12 cellular contexts compared by ENCODE assay signal in the genomic region with DNA sequence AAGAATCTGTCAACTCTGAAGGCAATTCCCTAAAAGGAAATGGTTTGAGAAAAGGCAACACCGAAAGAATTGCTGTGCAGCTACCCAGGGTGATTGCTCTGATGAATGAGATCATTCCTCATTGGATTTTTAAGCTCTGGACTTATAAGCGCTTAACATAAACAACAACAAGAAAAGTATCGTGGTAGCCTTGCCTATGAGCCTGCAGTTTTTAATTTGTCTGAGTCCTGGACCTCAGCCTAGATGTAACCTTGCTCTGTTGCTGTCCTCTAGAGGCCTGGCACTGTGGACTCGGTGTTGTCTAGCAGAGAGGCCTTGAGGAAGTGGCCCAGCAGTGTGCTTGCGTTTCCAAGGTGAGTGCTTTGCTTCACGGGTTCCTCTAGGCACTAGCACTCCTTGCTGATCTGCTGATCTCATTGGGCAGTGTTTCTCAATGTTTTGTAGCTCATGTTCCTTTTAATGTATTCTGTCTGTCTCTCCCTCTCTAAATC. TPM values are rescaled to one million over a fixed set of nuclear protein-coding genes. Genes with fewer than 3 reads are reported as not detected.
DNase-seq lines count a peak whose midpoint lies in the region; ATAC-seq, FAIRE-seq and TF ChIP-seq lines count a peak whose summit lies in the region.
"Had no signal": no experiment of that assay in that cellular context is flagged by ENCODE, and none has a peak within 500 bp of the region (broad histone marks: within the 10 kb centered on the region; RNA-seq: fewer than 3 reads in every experiment).

No MANE protein-coding gene starts in this region.

- no peaks in the 10 kb centered on the region for H3K79me2 ChIP-seq in astrocyte (ENCODE audit: insufficient read depth, low read length)

- no peak overlapping the region for H3K27ac ChIP-seq in right atrium auricular region
- H3K27ac ChIP-seq in astrocyte (ENCODE audit: low read depth, low read length) = peak overlapping the region; percentile 28
- peak overlapping the region; percentile 61 to 84 (median 77) for H3K27ac ChIP-seq in thyroid gland
- H3K27ac ChIP-seq: foreskin keratinocyte had no signal

- H3K4me1 Mint-ChIP-seq in astrocyte (ENCODE audit: low read depth, unreplicated experiment) = peaks cover 13% of the 10 kb centered on the region
- peaks cover 7% of the 10 kb centered on the region for H3K4me1 Mint-ChIP-seq in activated CD8-positive, alpha-beta T cell treated with anti-CD3 and anti-CD28 coated beads, Interleukin-2, amount 10 ng/mL, durations not matched to agents 7 days and 5 days (ENCODE audit: low read depth)
- H3K4me1 Mint-ChIP-seq: B cell; stimulated activated effector memory CD8-positive, alpha-beta T cell treated with anti-CD3 and anti-CD28 coated beads, Interleukin-12 subunit alpha, Interleukin-12 subunit beta, amount 100 ng/mL, for 72 hours had no signal

- H3K9ac ChIP-seq in astrocyte (ENCODE audit: low read length) = peak overlapping the region; percentile 9

- H3K4me3 Mint-ChIP-seq in astrocyte (ENCODE audit: unreplicated experiment) = peak overlapping the region; percentile 35
- H3K4me3 Mint-ChIP-seq in activated CD8-positive, alpha-beta T cell treated with anti-CD3 and anti-CD28 coated beads, Interleukin-2, amount 10 ng/mL, durations not matched to agents 7 days and 5 days = no peak overlapping the region
- H3K4me3 Mint-ChIP-seq: B cell; stimulated activated effector memory CD8-positive, alpha-beta T cell treated with anti-CD3 and anti-CD28 coated beads, Interleukin-12 subunit alpha, Interleukin-12 subunit beta, amount 100 ng/mL, for 72 hours had no signal

- no peak for ATAC-seq in Right ventricle myocardium inferior
- no peak for ATAC-seq in activated CD8-positive, alpha-beta T cell treated with anti-CD3 and anti-CD28 coated beads, Interleukin-2, amount 10 ng/mL, durations not matched to agents 7 days and 5 days
- ATAC-seq: foreskin keratinocyte; stimulated activated effector memory CD8-positive, alpha-beta T cell treated with anti-CD3 and anti-CD28 coated beads, Interleukin-12 subunit alpha, Interleukin-12 subunit beta, amount 100 ng/mL, for 72 hours had no signal

- no peaks in the 10 kb centered on the region for H3K36me3 Mint-ChIP-seq in astrocyte (ENCODE audit: low read depth, unreplicated experiment)
- no peaks in the 10 kb centered on the region for H3K36me3 Mint-ChIP-seq in activated CD8-positive, alpha-beta T cell treated with anti-CD3 and anti-CD28 coated beads, Interleukin-2, amount 10 ng/mL, durations not matched to agents 7 days and 5 days (ENCODE audit: low read depth)
- H3K36me3 Mint-ChIP-seq: stimulated activated effector memory CD8-positive, alpha-beta T cell treated with anti-CD3 and anti-CD28 coated beads, Interleukin-12 subunit alpha, Interleukin-12 subunit beta, amount 100 ng/mL, for 72 hours had no signal

- H3K9me3 Mint-ChIP-seq in astrocyte (ENCODE audit: unreplicated experiment) = no peaks in the 10 kb centered on the region
- H3K9me3 Mint-ChIP-seq in activated CD8-positive, alpha-beta T cell treated with anti-CD3 and anti-CD28 coated beads, Interleukin-2, amount 10 ng/mL, durations not matched to agents 7 days and 5 days (ENCODE audit: insufficient read depth) = no peaks in the 10 kb centered on the region
- H3K9me3 Mint-ChIP-seq: stimulated activated effector memory CD8-positive, alpha-beta T cell treated with anti-CD3 and anti-CD28 coated beads, Interleukin-12 subunit alpha, Interleukin-12 subunit beta, amount 100 ng/mL, for 72 hours had no signal

- H3K27me3 Mint-ChIP-seq in astrocyte (ENCODE audit: low read depth, unreplicated experiment) = no peaks in the 10 kb centered on the region
- H3K27me3 Mint-ChIP-seq in activated CD8-positive, alpha-beta T cell treated with anti-CD3 and anti-CD28 coated beads, Interleukin-2, amount 10 ng/mL, durations not matched to agents 7 days and 5 days (ENCODE audit: low read depth) = no peaks in the 10 kb centered on the region
- H3K27me3 Mint-ChIP-seq: B cell had no signal

- no peaks in the 10 kb centered on the region for H3K4me1 ChIP-seq in right atrium auricular region
- H3K4me1 ChIP-seq in astrocyte (ENCODE audit: insufficient read depth, low read length) = peaks cover 19% of the 10 kb centered on the region
- H3K4me1 ChIP-seq in thyroid gland = peaks cover 24 to 28% of the 10 kb centered on the region in 2 donors

- H3K4me2 ChIP-seq in astrocyte (ENCODE audit: low read length) = peak overlapping the region; percentile 56

- TF ChIP-seq POLR2A in thyroid gland (IDR thresholded peaks at IDR 0.05) = peak in 1 of 2 donors; percentile 44

- H3K4me3 ChIP-seq in right atrium auricular region (no peak overlapping the region), astrocyte (ENCODE audit: insufficient read depth, low read depth, low read length) (no peak overlapping the region), thyroid gland (replicated peaks in 1 of 3) (no peak overlapping the region)

- H3K27ac Mint-ChIP-seq in astrocyte (ENCODE audit: unreplicated experiment) = peak overlapping the region; percentile 55
- H3K27ac Mint-ChIP-seq in activated CD8-positive, alpha-beta T cell treated with anti-CD3 and anti-CD28 coated beads, Interleukin-2, amount 10 ng/mL, durations not matched to agents 7 days and 5 days = no peak overlapping the region
- H3K27ac Mint-ChIP-seq: B cell; stimulated activated effector memory CD8-positive, alpha-beta T cell treated with anti-CD3 and anti-CD28 coated beads, Interleukin-12 subunit alpha, Interleukin-12 subunit beta, amount 100 ng/mL, for 72 hours had no signal

- H3K36me3 ChIP-seq in right atrium auricular region = no peaks in the 10 kb centered on the region
- H3K36me3 ChIP-seq in astrocyte (ENCODE audit: insufficient read depth, low read length) = no peaks in the 10 kb centered on the region
- no peaks in the 10 kb centered on the region for H3K36me3 ChIP-seq in thyroid gland

- H2AFZ ChIP-seq in astrocyte (ENCODE audit: low read depth, low read length) = peak overlapping the region; percentile 39

- FAIRE-seq in astrocyte (lab: Jason Lieb, UNC) = no peak

- H3K9me3 ChIP-seq in right atrium auricular region (no peaks in the 10 kb centered on the region), astrocyte (ENCODE audit: insufficient read depth, low read depth, low read length) (no peaks in the 10 kb centered on the region), thyroid gland (no peaks in the 10 kb centered on the region)

- DNase-seq in Right ventricle myocardium inferior (ENCODE audit: missing footprints) (peak; percentile 65), right atrium auricular region (ENCODE audit: low spot score) (no peak), astrocyte (ENCODE audit: low read depth) (peak; percentile 33), islet precursor cell (peak; percentile 82), thyroid gland (peak; percentile 89 to 90), NCI-H2107 treated with DMSO at 0.1 percent for 48 hours (lab: John Stamatoyannopoulos, UW; ENCODE audit: unreplicated experiment) (no peak), NCI-H446 (lab: John Stamatoyannopoulos, UW) (no peak)
- DNase-seq in activated CD8-positive, alpha-beta T cell treated with anti-CD3 and anti-CD28 coated beads, Interleukin-2, amount 10 ng/mL, durations not matched to agents 7 days and 5 days = no peak
- DNase-seq: KG1 had no signal

- intact Hi-C loops in Right ventricle myocardium inferior (cut with DNase I) (no loop called here), thyroid gland (cut with DNase I) (no loop called here)

- 33 to 34% methylated on average over 6 of the region's 6 CpGs for WGBS in thyroid gland, 2 donors

- no peak for TF ChIP-seq CTCF in right atrium auricular region (IDR thresholded peaks at IDR 0.05)
- TF ChIP-seq CTCF in astrocyte (IDR thresholded peaks at IDR 0.05; ENCODE audit: insufficient read depth, low read depth, low read length) = no peak
- TF ChIP-seq CTCF in thyroid gland (IDR thresholded peaks at IDR 0.05) = peak in 3 of 6 experiments; percentile 17 to 33 (median 23)

- H4K20me1 ChIP-seq in astrocyte (ENCODE audit: insufficient read depth, low read length) = no peaks in the 10 kb centered on the region

- CTCF ChIA-PET in activated CD8-positive, alpha-beta T cell treated with anti-CD3 and anti-CD28 coated beads, Interleukin-2, amount 10 ng/mL, durations not matched to agents 7 days and 5 days (lab: Charles Lee) = interaction anchor here (0.6 kb wide), 1 partner anchor 286 kb away, joined by 3 read pairs; no protein-coding TSS in a partner anchor

- H3K27me3 ChIP-seq in right atrium auricular region = no peaks in the 10 kb centered on the region
- no peaks in the 10 kb centered on the region for H3K27me3 ChIP-seq in astrocyte (ENCODE audit: insufficient read depth, low read length)
- H3K27me3 ChIP-seq in thyroid gland = no peaks in the 10 kb centered on the region
- H3K27me3 ChIP-seq: foreskin keratinocyte had no signal

- POLR2A ChIA-PET in activated CD8-positive, alpha-beta T cell treated with anti-CD3 and anti-CD28 coated beads, Interleukin-2, amount 10 ng/mL, durations not matched to agents 7 days and 5 days (lab: Charles Lee) = no interaction called here

RNA-seq across cellular contexts. Expression of gene CCDC81, which starts 20.4 kb away (rescaled TPM):
- 0.22 TPM for total RNA-seq in Right ventricle myocardium inferior
- under 1 TPM in 1 of 2 donors, not detected in 1; 0.51 TPM for total RNA-seq in right atrium auricular region
- total RNA-seq in astrocyte = 4.3 and 4.5 TPM in 2 replicates
- 1 to 10 TPM in 3 of 4 donors, under 1 TPM in 1; 0.34 to 5.0 (median 2.8) TPM for total RNA-seq in thyroid gland
- total RNA-seq in activated CD8-positive, alpha-beta T cell treated with anti-CD3 and anti-CD28 coated beads, Interleukin-2, amount 10 ng/mL, durations not matched to agents 7 days and 5 days = under 1 TPM; 0.42 to 0.66 TPM

Comparison
In these comparisons a context has a peak if more than half of its experiments do, and no peak if none do; other contexts are left out.
1. DNase-seq: peak in Right ventricle myocardium inferior (single experiment), astrocyte (single experiment), islet precursor cell (single experiment) and thyroid gland (2 of 2); none in right atrium auricular region (single experiment), NCI-H2107 treated with DMSO at 0.1 percent for 48 hours (single experiment), NCI-H446 (0 of 2) and activated CD8-positive, alpha-beta T cell treated with anti-CD3 and anti-CD28 coated beads, Interleukin-2, amount 10 ng/mL, durations not matched to agents 7 days and 5 days (single experiment).
2. H3K27ac ChIP-seq: peak in astrocyte (single experiment) and thyroid gland (3 of 3); none in right atrium auricular region (0 of 2).